In genomic region chr2:131858197-131858596, GRCh38 we compare ENCODE assay signal across 8 cellular contexts.
DNase-seq lines count a peak whose midpoint lies in the region; FAIRE-seq and TF ChIP-seq lines count a peak whose summit lies in the region.
"Not testable (repeated sequence)": the region's sequence is repeated elsewhere in the genome, so short reads cannot be mapped to it uniquely, and the experiment has no call there.

No MANE protein-coding gene starts in this region.

- CTCF ChIA-PET in PC-9 (lab: Charles Lee); endothelial cell of umbilical vein (lab: Charles Lee): not testable (repeated sequence)

- FAIRE-seq in endothelial cell of umbilical vein (lab: Jason Lieb, UNC): not testable (repeated sequence)

- not testable (repeated sequence) for H3F3A ChIP-seq in PC-9 (ENCODE audit: insufficient read depth, low read depth)

- not testable (repeated sequence) for H3K9me2 ChIP-seq in PC-9 (ENCODE audit: insufficient read depth)

- TF ChIP-seq CTCF in LNCAP (IDR thresholded peaks at IDR 0.05): peak; percentile 31; the same call in 1 of the 2 replicates
- TF ChIP-seq CTCF in PC-9 (conservative IDR thresholded peaks at IDR 0.05): peak; percentile 68
- TF ChIP-seq CTCF in astrocyte of the cerebellum (IDR thresholded peaks at IDR 0.05; ENCODE audit: low read depth, low read length, missing control alignments): peak; percentile 14
- TF ChIP-seq CTCF in endothelial cell of umbilical vein (IDR thresholded peaks at IDR 0.05; ENCODE audit: extremely low read depth in 1 of 2, insufficient read depth in 1 of 2, low read depth in 1 of 2, low read length in 2 of 2): peak in 1 of 2 donors; percentile 4
- peak; percentile 27 for TF ChIP-seq CTCF in kidney epithelial cell (IDR thresholded peaks at IDR 0.05; ENCODE audit: insufficient read depth, low read length, poor library complexity, severe bottlenecking)
- peak; percentile 22 for TF ChIP-seq CTCF in osteoblast (IDR thresholded peaks at IDR 0.05; ENCODE audit: extremely low read depth, low read depth, low read length)

- not testable (repeated sequence) for H3K27ac ChIP-seq in PC-9; endothelial cell of umbilical vein (ENCODE audit: insufficient read depth, low read depth, low read length); osteoblast (ENCODE audit: low read depth, low read length)

- in situ Hi-C loops in G401 (cut with HindIII; ENCODE audit: low sequenced_read_pairs); astrocyte of the cerebellum (cut with HindIII; ENCODE audit: low sequenced_read_pairs): not testable (repeated sequence)

- H3K36me3 ChIP-seq in PC-9 (ENCODE audit: low read depth); endothelial cell of umbilical vein (ENCODE audit: control insufficient read depth in 2 of 2, extremely low read depth in 1 of 2, insufficient read depth in 2 of 2, low read length in 2 of 2); kidney epithelial cell (ENCODE audit: control insufficient read depth, insufficient read depth, low read length); osteoblast (ENCODE audit: insufficient read depth, low read length): not testable (repeated sequence)

- POLR2A ChIA-PET in PC-9 (lab: Charles Lee; ENCODE audit: unreplicated experiment); endothelial cell of umbilical vein (lab: Charles Lee): not testable (repeated sequence)

- not testable (repeated sequence) for TF ChIP-seq POLR2A in endothelial cell of umbilical vein (IDR thresholded peaks at IDR 0.05; ENCODE audit: low read depth, low read length)

- not testable (repeated sequence) for H3K27me3 ChIP-seq in PC-9 (ENCODE audit: insufficient read depth, low read depth); endothelial cell of umbilical vein (ENCODE audit: control insufficient read depth in 2 of 2, insufficient read depth in 2 of 2, low read length in 2 of 2); kidney epithelial cell (ENCODE audit: control insufficient read depth, insufficient read depth, low read length); osteoblast (ENCODE audit: insufficient read depth, low read length)

- not testable (repeated sequence) for H3K79me2 ChIP-seq in PC-9 (ENCODE audit: low read depth); endothelial cell of umbilical vein (ENCODE audit: control insufficient read depth, insufficient read depth, low read length); osteoblast (ENCODE audit: insufficient read depth, low read length)

- not testable (repeated sequence) for H3K9me3 ChIP-seq in PC-9 (ENCODE audit: insufficient read depth, low read depth); endothelial cell of umbilical vein (replicated peaks; ENCODE audit: control insufficient read depth, insufficient read depth, low read length); osteoblast (ENCODE audit: low read depth, low read length)

- DNase-seq in A172 (ENCODE audit: low spot score) (peak; percentile 6), G401 (ENCODE audit: low spot score) (peak; percentile 2), astrocyte of the cerebellum (ENCODE audit: low read depth) (peak; percentile 0), endothelial cell of umbilical vein (ENCODE audit: low read depth, low spot score) (peak; percentile 11)
- DNase-seq in PC-9; kidney epithelial cell (ENCODE audit: low read depth); osteoblast (ENCODE audit: insufficient read length, low spot score, missing footprints): not testable (repeated sequence)

- dilution Hi-C loops in endothelial cell of umbilical vein (cut with MboI; ENCODE audit: extremely low pct_ligation_motif_present, low sequenced_read_pairs): not testable (repeated sequence)

- not testable (repeated sequence) for H3K4me2 ChIP-seq in PC-9; endothelial cell of umbilical vein (ENCODE audit: insufficient read depth, low read length); osteoblast (ENCODE audit: insufficient read depth, low read length)

- H3K4me1 ChIP-seq in PC-9 (replicated peaks; ENCODE audit: insufficient read depth); endothelial cell of umbilical vein (ENCODE audit: control insufficient read depth, extremely low read depth, insufficient read depth, low read length); osteoblast (ENCODE audit: insufficient read depth, low read length): not testable (repeated sequence)

- not testable (repeated sequence) for H4K20me1 ChIP-seq in PC-9 (ENCODE audit: insufficient read depth); endothelial cell of umbilical vein (replicated peaks; ENCODE audit: control insufficient read depth, extremely low read depth, insufficient read depth, low read length); osteoblast (ENCODE audit: insufficient read depth, low read length)

- H3K9me1 ChIP-seq in endothelial cell of umbilical vein (replicated peaks; ENCODE audit: control insufficient read depth, extremely low read depth, insufficient read depth, low read length): not testable (repeated sequence)

- not testable (repeated sequence) for H2AFZ ChIP-seq in PC-9; endothelial cell of umbilical vein (ENCODE audit: low read depth, low read length); osteoblast (ENCODE audit: low read length)

- not testable (repeated sequence) for BruUV-seq in PC-9 (replicated peaks; lab: Mats Ljungman, UMichigan); endothelial cell of umbilical vein (replicated peaks; lab: Mats Ljungman, UMichigan)

- H3K9ac ChIP-seq in endothelial cell of umbilical vein (replicated peaks; ENCODE audit: extremely low read depth, insufficient read depth, low read length): not testable (repeated sequence)

- intact Hi-C loops in PC-9 (cut with micrococcal nuclease; ENCODE audit: unreplicated experiment): not testable (repeated sequence)
- intact Hi-C loops in endothelial cell of umbilical vein (cut with micrococcal nuclease): loop anchor here (2.0 kb wide), 1 partner anchor 289 kb away; no protein-coding TSS in a partner anchor

- not testable (repeated sequence) for H3K4me3 ChIP-seq in PC-9; astrocyte of the cerebellum (ENCODE audit: low read depth, low read length); endothelial cell of umbilical vein (replicated peaks in 1 of 3; ENCODE audit: insufficient read depth in 1 of 3, low read depth in 1 of 3, low read length in 3 of 3); kidney epithelial cell (ENCODE audit: low read depth, low read length); osteoblast (ENCODE audit: insufficient read depth, low read length)
